Comparison of ENCODE assay signal across 8 cellular contexts in genomic region chr19:35318679-35319448, GRCh38. TPM values are rescaled to one million over a fixed set of nuclear protein-coding genes. Genes with fewer than 3 reads are reported as not detected.
DNase-seq lines count a peak whose midpoint lies in the region; ATAC-seq, FAIRE-seq and TF ChIP-seq lines count a peak whose summit lies in the region.

No MANE protein-coding gene starts in this region.

- H3K4me3 ChIP-seq in adipocyte (ENCODE audit: low read length) (no peak overlapping the region), keratinocyte (ENCODE audit: control insufficient read depth in 2 of 3, extremely low read depth in 1 of 3, insufficient read depth in 2 of 3, low read depth in 1 of 3, low read length in 3 of 3) (no peak overlapping the region)

- peak overlapping the region; percentile 17 for H3K4me2 ChIP-seq in keratinocyte (ENCODE audit: control insufficient read depth, extremely low read depth, insufficient read depth, low read depth, low read length)

- peak overlapping the region; percentile 49 for H2AFZ ChIP-seq in keratinocyte (ENCODE audit: control insufficient read depth, low read length)

- H3K27ac ChIP-seq in keratinocyte (ENCODE audit: control insufficient read depth, insufficient read depth, low read length): peak overlapping the region; percentile 64

- peaks cover 4% of the 10 kb centered on the region for H3K27me3 ChIP-seq in adipocyte (replicated peaks; ENCODE audit: control insufficient read depth, insufficient read depth, low read length)
- H3K27me3 ChIP-seq in keratinocyte (ENCODE audit: control insufficient read depth, extremely low read depth, insufficient read depth, low read length): no peaks in the 10 kb centered on the region

- H3K9ac ChIP-seq in adipocyte (ENCODE audit: low read length) (no peak overlapping the region), keratinocyte (ENCODE audit: control insufficient read depth, extremely low read depth, insufficient read depth, low read length) (peak overlapping the region; percentile 45)

- no peak for TF ChIP-seq CTCF in keratinocyte (optimal IDR thresholded peaks at IDR 0.05 in 1 of 3, IDR thresholded peaks at IDR 0.05 in 1 of 3, conservative IDR thresholded peaks at IDR 0.05 in 1 of 3; ENCODE audit: extremely low read depth in 1 of 3, insufficient read depth in 2 of 3, low read length in 3 of 3)

- peak overlapping the region; percentile 3 for H3K27ac Mint-ChIP-seq in activated CD4-positive, alpha-beta T cell treated with anti-CD3 and anti-CD28 coated beads, Interleukin-2, amount 10 ng/mL, durations not matched to agents 7 days and 5 days
- H3K27ac Mint-ChIP-seq in stimulated activated naive CD8-positive, alpha-beta T cell treated with anti-CD3 and anti-CD28 coated beads, Interleukin-15, amount 100 ng/mL, for 72 hours: peak overlapping the region; percentile 28 to 60

- H3K9me3 Mint-ChIP-seq in activated CD4-positive, alpha-beta T cell treated with anti-CD3 and anti-CD28 coated beads, Interleukin-2, amount 10 ng/mL, durations not matched to agents 7 days and 5 days: peaks cover 5% of the 10 kb centered on the region
- peaks cover 4 to 8% of the 10 kb centered on the region in 2 donors for H3K9me3 Mint-ChIP-seq in stimulated activated naive CD8-positive, alpha-beta T cell treated with anti-CD3 and anti-CD28 coated beads, Interleukin-15, amount 100 ng/mL, for 72 hours

- H3K27me3 Mint-ChIP-seq in activated CD4-positive, alpha-beta T cell treated with anti-CD3 and anti-CD28 coated beads, Interleukin-2, amount 10 ng/mL, durations not matched to agents 7 days and 5 days: peaks cover 13% of the 10 kb centered on the region
- peaks cover 27% of the 10 kb centered on the region for H3K27me3 Mint-ChIP-seq in stimulated activated naive CD8-positive, alpha-beta T cell treated with anti-CD3 and anti-CD28 coated beads, Interleukin-15, amount 100 ng/mL, for 72 hours

- no peaks in the 10 kb centered on the region for H3K36me3 Mint-ChIP-seq in activated CD4-positive, alpha-beta T cell treated with anti-CD3 and anti-CD28 coated beads, Interleukin-2, amount 10 ng/mL, durations not matched to agents 7 days and 5 days (ENCODE audit: low read depth)

- H3K36me3 ChIP-seq in adipocyte (ENCODE audit: control insufficient read depth, insufficient read depth, low read length, severe bottlenecking) (no peaks in the 10 kb centered on the region), keratinocyte (ENCODE audit: control insufficient read depth in 2 of 2, extremely low read depth in 1 of 2, insufficient read depth in 2 of 2, low read length in 2 of 2) (no peaks in the 10 kb centered on the region)

- peaks cover 9% of the 10 kb centered on the region for H3K4me1 ChIP-seq in adipocyte (ENCODE audit: control insufficient read depth, insufficient read depth, low read length)
- H3K4me1 ChIP-seq in keratinocyte (ENCODE audit: control insufficient read depth, extremely low read depth, insufficient read depth, low read length): peaks cover 14% of the 10 kb centered on the region

- H3K9me3 ChIP-seq in adipocyte (ENCODE audit: control insufficient read depth, low read length) (peaks cover 7% of the 10 kb centered on the region), keratinocyte (ENCODE audit: control insufficient read depth, low read depth, low read length) (no peaks in the 10 kb centered on the region)

- H3K9me1 ChIP-seq in keratinocyte (ENCODE audit: control insufficient read depth, extremely low read depth, insufficient read depth, low read length): no peaks in the 10 kb centered on the region

- POLR2A ChIA-PET in activated CD4-positive, alpha-beta T cell treated with anti-CD3 and anti-CD28 coated beads, Interleukin-2, amount 10 ng/mL, durations not matched to agents 7 days and 5 days (lab: Charles Lee): interaction anchor here (0.5 kb wide), 1 partner anchor 1762 kb away, joined by 4 read pairs; no protein-coding TSS in a partner anchor

- CTCF ChIA-PET in activated CD4-positive, alpha-beta T cell treated with anti-CD3 and anti-CD28 coated beads, Interleukin-2, amount 10 ng/mL, durations not matched to agents 7 days and 5 days (lab: Charles Lee): interaction anchor here (0.6 to 1.1 kb wide), 2 partner anchors 9 to 1325 kb away, joined by 3 read pairs; no protein-coding TSS in a partner anchor

- H3K79me2 ChIP-seq in keratinocyte (ENCODE audit: control insufficient read depth, insufficient read depth, low read length): no peaks in the 10 kb centered on the region

- H3K4me3 Mint-ChIP-seq in activated CD4-positive, alpha-beta T cell treated with anti-CD3 and anti-CD28 coated beads, Interleukin-2, amount 10 ng/mL, durations not matched to agents 7 days and 5 days: no peak overlapping the region
- peak overlapping the region in 1 of 2 donors; percentile 5 for H3K4me3 Mint-ChIP-seq in stimulated activated naive CD8-positive, alpha-beta T cell treated with anti-CD3 and anti-CD28 coated beads, Interleukin-15, amount 100 ng/mL, for 72 hours

- no peak for DNase-seq in activated CD4-positive, alpha-beta T cell treated with anti-CD3 and anti-CD28 coated beads, Interleukin-2, amount 10 ng/mL, durations not matched to agents 7 days and 5 days
- DNase-seq in activated CD4-positive, alpha-beta T cell treated with anti-CD3 and anti-CD28 coated beads for 1 hour: no peak
- DNase-seq in adipocyte (ENCODE audit: low read depth) (peak; percentile 14), keratinocyte (ENCODE audit: low read depth, low spot score) (peak; percentile 94), NCI-H187 treated with DMSO at 0.1 percent for 48 hours (lab: John Stamatoyannopoulos, UW) (no peak)
- no peak for DNase-seq in stimulated activated naive CD8-positive, alpha-beta T cell treated with anti-CD3 and anti-CD28 coated beads, Interleukin-15, amount 100 ng/mL, for 72 hours

- H4K20me1 ChIP-seq in keratinocyte (ENCODE audit: control insufficient read depth, extremely low read depth, insufficient read depth, low read length): no peaks in the 10 kb centered on the region

- peak; percentile 43 for ATAC-seq in stimulated activated naive CD8-positive, alpha-beta T cell treated with anti-CD3 and anti-CD28 coated beads, Interleukin-15, amount 100 ng/mL, for 72 hours
- no peak for ATAC-seq in HG02623 (IDR thresholded peaks at IDR 0.05; ENCODE audit: unreplicated experiment)
- ATAC-seq in HG02884 (IDR thresholded peaks at IDR 0.05; ENCODE audit: unreplicated experiment): no peak

- peaks cover 5% of the 10 kb centered on the region for H3K4me1 Mint-ChIP-seq in activated CD4-positive, alpha-beta T cell treated with anti-CD3 and anti-CD28 coated beads, Interleukin-2, amount 10 ng/mL, durations not matched to agents 7 days and 5 days
- peaks cover 11% of the 10 kb centered on the region for H3K4me1 Mint-ChIP-seq in stimulated activated naive CD8-positive, alpha-beta T cell treated with anti-CD3 and anti-CD28 coated beads, Interleukin-15, amount 100 ng/mL, for 72 hours

- dilution Hi-C loops in keratinocyte (cut with MboI; ENCODE audit: extremely low pct_ligation_motif_present, low sequenced_read_pairs): no loop called here

- peak; percentile 87 for FAIRE-seq in keratinocyte (lab: Jason Lieb, UNC)

RNA-seq across cellular contexts. Expression of gene CD22, which starts 10.1 kb away (rescaled TPM):
- under 1 TPM in 1 of 2 experiments, not detected in 1; 0.21 TPM for total RNA-seq in activated CD4-positive, alpha-beta T cell treated with anti-CD3 and anti-CD28 coated beads, Interleukin-2, amount 10 ng/mL, durations not matched to agents 7 days and 5 days
- polyA plus RNA-seq in keratinocyte: 0.06 to 0.42 TPM (median 0.26 TPM) in 3 replicates
- not detected for polyA plus RNA-seq in keratinocyte (2011; ENCODE audit: low read depth)
- polyA plus RNA-seq in keratinocyte (2011; cell fraction: cytosol; rRNA removed): 0.25 TPM in 1 of 2 replicates, not detected in the other
- 0.10 and 0.27 TPM in 2 replicates for polyA plus RNA-seq in keratinocyte (2011; cell fraction: nucleus; rRNA removed)
- 0.15 TPM in 1 of 2 replicates, not detected in the other for polyA plus RNA-seq in keratinocyte (2012; ENCODE audit: low replicate concordance)
- polyA minus RNA-seq in keratinocyte: 0.74 TPM in 1 of 3 replicates, not detected in the others
- polyA minus RNA-seq in keratinocyte (2011; cell fraction: cytosol; rRNA and poly(A)+ RNA removed): not detected
- 1.3 TPM in 1 of 2 replicates, not detected in the other for polyA minus RNA-seq in keratinocyte (2011; cell fraction: nucleus; rRNA and poly(A)+ RNA removed)

RNA-seq across cellular contexts. Expression of gene MAG, which starts 26.9 kb away (rescaled TPM):
- total RNA-seq in activated CD4-positive, alpha-beta T cell treated with anti-CD3 and anti-CD28 coated beads, Interleukin-2, amount 10 ng/mL, durations not matched to agents 7 days and 5 days: not detected
- polyA plus RNA-seq in keratinocyte: not detected in 3 replicates
- not detected for polyA plus RNA-seq in keratinocyte (2011; ENCODE audit: low read depth)
- polyA plus RNA-seq in keratinocyte (2011; cell fraction: cytosol; rRNA removed): not detected in 2 replicates
- polyA plus RNA-seq in keratinocyte (2011; cell fraction: nucleus; rRNA removed): not detected in 2 replicates
- not detected in 2 replicates for polyA plus RNA-seq in keratinocyte (2012; ENCODE audit: low replicate concordance)
- not detected in 3 replicates for polyA minus RNA-seq in keratinocyte
- polyA minus RNA-seq in keratinocyte (2011; cell fraction: cytosol; rRNA and poly(A)+ RNA removed): not detected
- not detected in 2 replicates for polyA minus RNA-seq in keratinocyte (2011; cell fraction: nucleus; rRNA and poly(A)+ RNA removed)

RNA-seq across cellular contexts. Expression of gene FFAR1, which starts 28.8 kb away (rescaled TPM):
- not detected for total RNA-seq in activated CD4-positive, alpha-beta T cell treated with anti-CD3 and anti-CD28 coated beads, Interleukin-2, amount 10 ng/mL, durations not matched to agents 7 days and 5 days
- not detected in 3 replicates for polyA plus RNA-seq in keratinocyte
- polyA plus RNA-seq in keratinocyte (2011; ENCODE audit: low read depth): not detected
- polyA plus RNA-seq in keratinocyte (2011; cell fraction: cytosol; rRNA removed): not detected in 2 replicates
- not detected in 2 replicates for polyA plus RNA-seq in keratinocyte (2011; cell fraction: nucleus; rRNA removed)
- polyA plus RNA-seq in keratinocyte (2012; ENCODE audit: low replicate concordance): not detected in 2 replicates
- polyA minus RNA-seq in keratinocyte: not detected in 3 replicates
- polyA minus RNA-seq in keratinocyte (2011; cell fraction: cytosol; rRNA and poly(A)+ RNA removed): not detected
- not detected in 2 replicates for polyA minus RNA-seq in keratinocyte (2011; cell fraction: nucleus; rRNA and poly(A)+ RNA removed)

RNA-seq across cellular contexts. Expression of gene HAMP, which starts 36.5 kb away (rescaled TPM):
- 1 to 10 TPM in 1 of 2 experiments, under 1 TPM in 1; 0.92 to 1.2 TPM for total RNA-seq in activated CD4-positive, alpha-beta T cell treated with anti-CD3 and anti-CD28 coated beads, Interleukin-2, amount 10 ng/mL, durations not matched to agents 7 days and 5 days
- polyA plus RNA-seq in keratinocyte: not detected in 3 replicates
- not detected for polyA plus RNA-seq in keratinocyte (2011; ENCODE audit: low read depth)
- not detected in 2 replicates for polyA plus RNA-seq in keratinocyte (2011; cell fraction: cytosol; rRNA removed)
- not detected in 2 replicates for polyA plus RNA-seq in keratinocyte (2011; cell fraction: nucleus; rRNA removed)
- not detected in 2 replicates for polyA plus RNA-seq in keratinocyte (2012; ENCODE audit: low replicate concordance)
- not detected in 3 replicates for polyA minus RNA-seq in keratinocyte
- polyA minus RNA-seq in keratinocyte (2011; cell fraction: cytosol; rRNA and poly(A)+ RNA removed): not detected
- 0.21 TPM in 1 of 2 replicates, not detected in the other for polyA minus RNA-seq in keratinocyte (2011; cell fraction: nucleus; rRNA and poly(A)+ RNA removed)

RNA-seq across cellular contexts. Expression of gene FFAR3, which starts 39.4 kb away (rescaled TPM):
- not detected for total RNA-seq in activated CD4-positive, alpha-beta T cell treated with anti-CD3 and anti-CD28 coated beads, Interleukin-2, amount 10 ng/mL, durations not matched to agents 7 days and 5 days
- polyA plus RNA-seq in keratinocyte: not detected in 3 replicates
- not detected for polyA plus RNA-seq in keratinocyte (2011; ENCODE audit: low read depth)
- not detected in 2 replicates for polyA plus RNA-seq in keratinocyte (2011; cell fraction: cytosol; rRNA removed)
- not detected in 2 replicates for polyA plus RNA-seq in keratinocyte (2011; cell fraction: nucleus; rRNA removed)
- not detected in 2 replicates for polyA plus RNA-seq in keratinocyte (2012; ENCODE audit: low replicate concordance)
- not detected in 3 replicates for polyA minus RNA-seq in keratinocyte
- polyA minus RNA-seq in keratinocyte (2011; cell fraction: cytosol; rRNA and poly(A)+ RNA removed): not detected
- not detected in 2 replicates for polyA minus RNA-seq in keratinocyte (2011; cell fraction: nucleus; rRNA and poly(A)+ RNA removed)

Comparison
In these comparisons a context has a peak if more than half of its experiments do, and no peak if none do; other contexts are left out.
1. DNase-seq: peak in adipocyte (single experiment) and keratinocyte (single experiment); none in activated CD4-positive, alpha-beta T cell treated with anti-CD3 and anti-CD28 coated beads, Interleukin-2, amount 10 ng/mL, durations not matched to agents 7 days and 5 days (single experiment), activated CD4-positive, alpha-beta T cell treated with anti-CD3 and anti-CD28 coated beads for 1 hour (single experiment), stimulated activated naive CD8-positive, alpha-beta T cell treated with anti-CD3 and anti-CD28 coated beads, Interleukin-15, amount 100 ng/mL, for 72 hours (0 of 2) and NCI-H187 treated with DMSO at 0.1 percent for 48 hours (single experiment).